Comparison of ENCODE assay signal across 10 cellular contexts in genomic region chr13:68304287-68304893, GRCh38.
DNase-seq lines count a peak whose midpoint lies in the region; ATAC-seq and TF ChIP-seq lines count a peak whose summit lies in the region.
"Had no signal": no experiment of that assay in that cellular context is flagged by ENCODE, and none has a peak within 500 bp of the region (broad histone marks: within the 10 kb centered on the region; RNA-seq: fewer than 3 reads in every experiment).

No MANE protein-coding gene starts in this region.

- no peaks in the 10 kb centered on the region for H3K36me3 Mint-ChIP-seq in progenitor cell of endocrine pancreas (ENCODE audit: insufficient read depth)
- H3K36me3 Mint-ChIP-seq in activated naive CD8-positive, alpha-beta T cell treated with anti-CD3 and anti-CD28 coated beads, Interleukin-2, amount 50 U/mL, for 24 hours (ENCODE audit: low read depth) = no peaks in the 10 kb centered on the region
- no peaks in the 10 kb centered on the region for H3K36me3 Mint-ChIP-seq in stimulated activated memory B cell treated with anti-CD40 and anti-IgM and Interleukin-4, amounts not matched to agents 10 μg/mL and 1 μg/mL and 100 μg/mL, for 72 hours
- H3K36me3 Mint-ChIP-seq in activated CD8-positive, alpha-beta memory T cell treated with anti-CD3 and anti-CD28 coated beads, Interleukin-2, amount 10 ng/mL, durations not matched to agents 7 days and 5 days = no peaks in the 10 kb centered on the region
- H3K36me3 Mint-ChIP-seq: naive B cell had no signal

- TF ChIP-seq CTCF in choroid plexus epithelial cell (conservative IDR thresholded peaks at IDR 0.05; ENCODE audit: low read depth, low read length) (peak; percentile 62), progenitor cell of endocrine pancreas (IDR thresholded peaks at IDR 0.05; ENCODE audit: unreplicated experiment) (peak; percentile 74)

- no peak overlapping the region for H3K4me3 ChIP-seq in choroid plexus epithelial cell (ENCODE audit: low read depth, low read length)
- H3K4me3 ChIP-seq: SJSA1 had no signal

- CTCF ChIA-PET in activated CD8-positive, alpha-beta memory T cell treated with anti-CD3 and anti-CD28 coated beads, Interleukin-2, amount 10 ng/mL, durations not matched to agents 7 days and 5 days (lab: Charles Lee) = no interaction called here

- H3K27me3 Mint-ChIP-seq in progenitor cell of endocrine pancreas = no peaks in the 10 kb centered on the region
- no peaks in the 10 kb centered on the region for H3K27me3 Mint-ChIP-seq in activated naive CD8-positive, alpha-beta T cell treated with anti-CD3 and anti-CD28 coated beads, Interleukin-2, amount 50 U/mL, for 24 hours
- H3K27me3 Mint-ChIP-seq in stimulated activated memory B cell treated with anti-CD40 and anti-IgM and Interleukin-4, amounts not matched to agents 10 μg/mL and 1 μg/mL and 100 μg/mL, for 72 hours = no peaks in the 10 kb centered on the region
- no peaks in the 10 kb centered on the region for H3K27me3 Mint-ChIP-seq in activated CD8-positive, alpha-beta memory T cell treated with anti-CD3 and anti-CD28 coated beads, Interleukin-2, amount 10 ng/mL, durations not matched to agents 7 days and 5 days
- H3K27me3 Mint-ChIP-seq: naive B cell had no signal

- DNase-seq in ELR (ENCODE audit: low read depth) = peak; percentile 46
- DNase-seq in H4 (ENCODE audit: low spot score) = peak; percentile 8
- DNase-seq in NCI-H1417 treated with DMSO at 0.1 percent for 48 hours (lab: John Stamatoyannopoulos, UW) = peak; percentile 38
- DNase-seq in choroid plexus epithelial cell (ENCODE audit: low read depth) = peak; percentile 46
- DNase-seq in progenitor cell of endocrine pancreas (ENCODE audit: low spot score, unreplicated experiment) = no peak
- no peak for DNase-seq in activated naive CD8-positive, alpha-beta T cell treated with anti-CD3 and anti-CD28 coated beads, Interleukin-2, amount 50 U/mL, for 24 hours
- DNase-seq in activated CD8-positive, alpha-beta memory T cell treated with anti-CD3 and anti-CD28 coated beads, Interleukin-2, amount 10 ng/mL, durations not matched to agents 7 days and 5 days = no peak
- DNase-seq: naive B cell had no signal

- H3K4me3 Mint-ChIP-seq in progenitor cell of endocrine pancreas (ENCODE audit: low read depth) = no peak overlapping the region
- H3K4me3 Mint-ChIP-seq in activated naive CD8-positive, alpha-beta T cell treated with anti-CD3 and anti-CD28 coated beads, Interleukin-2, amount 50 U/mL, for 24 hours = no peak overlapping the region
- H3K4me3 Mint-ChIP-seq in stimulated activated memory B cell treated with anti-CD40 and anti-IgM and Interleukin-4, amounts not matched to agents 10 μg/mL and 1 μg/mL and 100 μg/mL, for 72 hours = no peak overlapping the region
- no peak overlapping the region for H3K4me3 Mint-ChIP-seq in activated CD8-positive, alpha-beta memory T cell treated with anti-CD3 and anti-CD28 coated beads, Interleukin-2, amount 10 ng/mL, durations not matched to agents 7 days and 5 days
- H3K4me3 Mint-ChIP-seq: naive B cell had no signal

- no peak overlapping the region for H3K27ac Mint-ChIP-seq in progenitor cell of endocrine pancreas
- H3K27ac Mint-ChIP-seq in activated naive CD8-positive, alpha-beta T cell treated with anti-CD3 and anti-CD28 coated beads, Interleukin-2, amount 50 U/mL, for 24 hours = no peak overlapping the region
- no peak overlapping the region for H3K27ac Mint-ChIP-seq in stimulated activated memory B cell treated with anti-CD40 and anti-IgM and Interleukin-4, amounts not matched to agents 10 μg/mL and 1 μg/mL and 100 μg/mL, for 72 hours
- H3K27ac Mint-ChIP-seq in activated CD8-positive, alpha-beta memory T cell treated with anti-CD3 and anti-CD28 coated beads, Interleukin-2, amount 10 ng/mL, durations not matched to agents 7 days and 5 days = no peak overlapping the region
- H3K27ac Mint-ChIP-seq: naive B cell had no signal

- peaks cover 5% of the 10 kb centered on the region for H3K4me1 Mint-ChIP-seq in progenitor cell of endocrine pancreas (ENCODE audit: low read depth)
- H3K4me1 Mint-ChIP-seq in activated naive CD8-positive, alpha-beta T cell treated with anti-CD3 and anti-CD28 coated beads, Interleukin-2, amount 50 U/mL, for 24 hours = no peaks in the 10 kb centered on the region
- no peaks in the 10 kb centered on the region for H3K4me1 Mint-ChIP-seq in stimulated activated memory B cell treated with anti-CD40 and anti-IgM and Interleukin-4, amounts not matched to agents 10 μg/mL and 1 μg/mL and 100 μg/mL, for 72 hours
- no peaks in the 10 kb centered on the region for H3K4me1 Mint-ChIP-seq in activated CD8-positive, alpha-beta memory T cell treated with anti-CD3 and anti-CD28 coated beads, Interleukin-2, amount 10 ng/mL, durations not matched to agents 7 days and 5 days
- H3K4me1 Mint-ChIP-seq: naive B cell had no signal

- no peak for ATAC-seq in activated naive CD8-positive, alpha-beta T cell treated with anti-CD3 and anti-CD28 coated beads, Interleukin-2, amount 50 U/mL, for 24 hours
- ATAC-seq in stimulated activated memory B cell treated with anti-CD40 and anti-IgM and Interleukin-4, amounts not matched to agents 10 μg/mL and 1 μg/mL and 100 μg/mL, for 72 hours = no peak
- no peak for ATAC-seq in activated CD8-positive, alpha-beta memory T cell treated with anti-CD3 and anti-CD28 coated beads, Interleukin-2, amount 10 ng/mL, durations not matched to agents 7 days and 5 days

- H3K9me3 Mint-ChIP-seq in progenitor cell of endocrine pancreas (ENCODE audit: low read depth) = no peaks in the 10 kb centered on the region
- peaks cover 13% of the 10 kb centered on the region for H3K9me3 Mint-ChIP-seq in activated naive CD8-positive, alpha-beta T cell treated with anti-CD3 and anti-CD28 coated beads, Interleukin-2, amount 50 U/mL, for 24 hours
- no peaks in the 10 kb centered on the region for H3K9me3 Mint-ChIP-seq in stimulated activated memory B cell treated with anti-CD40 and anti-IgM and Interleukin-4, amounts not matched to agents 10 μg/mL and 1 μg/mL and 100 μg/mL, for 72 hours
- peaks cover 6% of the 10 kb centered on the region for H3K9me3 Mint-ChIP-seq in activated CD8-positive, alpha-beta memory T cell treated with anti-CD3 and anti-CD28 coated beads, Interleukin-2, amount 10 ng/mL, durations not matched to agents 7 days and 5 days (ENCODE audit: low read depth)

Comparison
In these comparisons a context has a peak if more than half of its experiments do, and no peak if none do; other contexts are left out.
1. DNase-seq: peak in ELR (single experiment), H4 (single experiment), NCI-H1417 treated with DMSO at 0.1 percent for 48 hours (single experiment) and choroid plexus epithelial cell (single experiment); none in progenitor cell of endocrine pancreas (single experiment), activated naive CD8-positive, alpha-beta T cell treated with anti-CD3 and anti-CD28 coated beads, Interleukin-2, amount 50 U/mL, for 24 hours (single experiment) and activated CD8-positive, alpha-beta memory T cell treated with anti-CD3 and anti-CD28 coated beads, Interleukin-2, amount 10 ng/mL, durations not matched to agents 7 days and 5 days (single experiment).